Comparison of ENCODE assay signal across 15 cellular contexts in the genomic region with DNA sequence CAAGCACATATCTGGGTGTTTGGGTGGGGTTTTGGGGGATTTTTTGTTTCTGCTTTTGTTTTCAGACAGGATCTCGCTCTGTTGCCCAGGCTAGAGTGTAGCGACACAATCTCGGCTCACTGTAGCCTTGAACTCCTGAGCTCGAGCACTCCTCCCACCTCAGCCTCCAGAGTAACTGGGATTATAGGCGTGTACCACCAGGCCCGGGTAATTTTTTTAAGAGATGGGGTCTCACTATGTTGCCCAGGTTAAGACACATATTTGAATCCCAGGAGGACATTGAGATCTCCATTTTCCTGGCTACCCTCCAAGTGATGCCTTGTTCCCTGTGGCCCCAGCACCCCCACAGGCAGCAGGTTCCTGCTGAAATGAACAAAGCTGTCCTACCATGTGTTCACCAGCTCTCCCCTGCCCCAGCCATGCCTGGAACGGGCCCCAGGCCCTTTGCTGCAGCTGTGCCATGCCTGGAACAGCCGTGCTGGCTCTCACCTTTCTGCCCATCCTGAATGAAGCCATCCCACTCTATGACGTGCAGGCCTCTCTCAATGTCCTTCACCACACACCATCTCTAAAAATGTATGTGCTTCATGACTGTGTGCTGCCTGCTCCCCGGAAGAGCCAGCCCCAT. TPM values are rescaled to one million over a fixed set of nuclear protein-coding genes. Genes with fewer than 3 reads are reported as not detected.
A peak's percentile ranks its signal among the peaks of the same experiment; 100 is the strongest.
DNase-seq lines count a peak whose midpoint lies in the region; ATAC-seq, FAIRE-seq and TF ChIP-seq lines count a peak whose summit lies in the region.
"Had no signal": no experiment of that assay in that cellular context is flagged by ENCODE, and none has a peak within 500 bp of the region (broad histone marks: within the 10 kb centered on the region; RNA-seq: fewer than 3 reads in every experiment).

No MANE protein-coding gene starts in this region.

- H3K36me3 Mint-ChIP-seq in activated naive CD8-positive, alpha-beta T cell: peaks cover 20% of the 10 kb centered on the region
- H3K36me3 Mint-ChIP-seq in activated naive CD8-positive, alpha-beta T cell treated with anti-CD3 and anti-CD28 coated beads, Interleukin-2, amount 50 U/mL, for 24 hours (ENCODE audit: low read depth): peaks cover 33% of the 10 kb centered on the region
- peaks cover 7% of the 10 kb centered on the region for H3K36me3 Mint-ChIP-seq in glutamatergic neuron (ENCODE audit: unreplicated experiment)

- H3K4me3 ChIP-seq in HepG2 (replicated peaks in 1 of 3; ENCODE audit: insufficient read depth in 1 of 3, low read depth in 2 of 3, low read length in 3 of 3) (no peak overlapping the region), osteoblast (ENCODE audit: insufficient read depth, low read length) (no peak overlapping the region)
- H3K4me3 ChIP-seq: BLaER1 treated with 17β-estradiol and CSF1 and Interleukin-3, amounts not matched to agents 10 nM and 100 nM had no signal

- no peaks in the 10 kb centered on the region for H3K4me1 Mint-ChIP-seq in activated naive CD8-positive, alpha-beta T cell (ENCODE audit: low read depth)
- H3K4me1 Mint-ChIP-seq in activated naive CD8-positive, alpha-beta T cell treated with anti-CD3 and anti-CD28 coated beads, Interleukin-2, amount 50 U/mL, for 24 hours: peaks cover 3% of the 10 kb centered on the region
- peaks cover 3% of the 10 kb centered on the region for H3K4me1 Mint-ChIP-seq in glutamatergic neuron (ENCODE audit: low read depth, unreplicated experiment)

- no peak for TF ChIP-seq RAD21 in HepG2 (CRISPR knock-in tag; IDR thresholded peaks at IDR 0.05)

- H3K9ac ChIP-seq in HepG2 (ENCODE audit: insufficient read depth, low read depth, low read length): no peak overlapping the region
- H3K9ac ChIP-seq: BLaER1 treated with 17β-estradiol and CSF1 and Interleukin-3, amounts not matched to agents 10 nM and 100 nM had no signal

- no peak overlapping the region for H3K27ac ChIP-seq in HepG2 (ENCODE audit: extremely low read length, insufficient read depth, low read length)
- H3K27ac ChIP-seq in osteoblast (ENCODE audit: low read depth, low read length): no peak overlapping the region
- H3K27ac ChIP-seq: BLaER1 treated with 17β-estradiol and CSF1 and Interleukin-3, amounts not matched to agents 10 nM and 100 nM had no signal

- intact Hi-C loops in HepG2 (cut with micrococcal nuclease; ENCODE audit: unreplicated experiment): no loop called here

- ATAC-seq in activated naive CD8-positive, alpha-beta T cell treated with anti-CD3 and anti-CD28 coated beads, Interleukin-2, amount 50 U/mL, for 24 hours: no peak
- ATAC-seq in HepG2 (no peak), HG02610 (IDR thresholded peaks at IDR 0.05; ENCODE audit: unreplicated experiment) (no peak)

- no peak overlapping the region for H3K4me2 ChIP-seq in HepG2 (ENCODE audit: low read depth, low read length)
- H3K4me2 ChIP-seq in osteoblast (ENCODE audit: insufficient read depth, low read length): no peak overlapping the region
- H3K4me2 ChIP-seq: BLaER1 treated with 17β-estradiol and CSF1 and Interleukin-3, amounts not matched to agents 10 nM and 100 nM had no signal

- no peaks in the 10 kb centered on the region for H3K27me3 ChIP-seq in HepG2 (ENCODE audit: control insufficient read depth in 1 of 2, insufficient read depth in 2 of 2, low read length in 2 of 2)
- no peaks in the 10 kb centered on the region for H3K27me3 ChIP-seq in osteoblast (ENCODE audit: insufficient read depth, low read length)
- H3K27me3 ChIP-seq: BLaER1 treated with 17β-estradiol and CSF1 and Interleukin-3, amounts not matched to agents 10 nM and 100 nM had no signal

- no peak for TF ChIP-seq POLR2A in HepG2 (IDR thresholded peaks at IDR 0.05; ENCODE audit: insufficient read depth in 1 of 2, low read depth in 2 of 2, low read length in 2 of 2)

- TF ChIP-seq EP300 in HepG2 (IDR thresholded peaks at IDR 0.05; ENCODE audit: low read depth in 2 of 2, low read length in 2 of 2) (no peak), HepG2 (CRISPR knock-in tag; IDR thresholded peaks at IDR 0.05; ENCODE audit: borderline replicate concordance) (no peak)

- peak overlapping the region; percentile 16 for H3K27ac Mint-ChIP-seq in activated naive CD8-positive, alpha-beta T cell
- H3K27ac Mint-ChIP-seq in activated naive CD8-positive, alpha-beta T cell treated with anti-CD3 and anti-CD28 coated beads, Interleukin-2, amount 50 U/mL, for 24 hours: no peak overlapping the region
- H3K27ac Mint-ChIP-seq in glutamatergic neuron (ENCODE audit: unreplicated experiment): no peak overlapping the region
- H3K27ac Mint-ChIP-seq: CD4-positive, CD25-positive, alpha-beta regulatory T cell had no signal

- H3K4me1 ChIP-seq in HepG2 (ENCODE audit: insufficient read depth, low read length): no peaks in the 10 kb centered on the region
- H3K4me1 ChIP-seq in osteoblast (ENCODE audit: insufficient read depth, low read length): peaks cover 11% of the 10 kb centered on the region

- no peaks in the 10 kb centered on the region for H3K79me2 ChIP-seq in HepG2 (ENCODE audit: insufficient read depth, low read length)
- H3K79me2 ChIP-seq in osteoblast (ENCODE audit: insufficient read depth, low read length): no peaks in the 10 kb centered on the region

- POLR2A ChIA-PET in HepG2 (lab: Yijun Ruan, JAX): no interaction called here

- WGBS in HepG2 (ENCODE audit: low lambda C conversion rate): 90% methylated on average over 10 of the region's 10 CpGs

- no peak overlapping the region for H3K4me3 Mint-ChIP-seq in activated naive CD8-positive, alpha-beta T cell
- no peak overlapping the region for H3K4me3 Mint-ChIP-seq in activated naive CD8-positive, alpha-beta T cell treated with anti-CD3 and anti-CD28 coated beads, Interleukin-2, amount 50 U/mL, for 24 hours
- H3K4me3 Mint-ChIP-seq in glutamatergic neuron (ENCODE audit: unreplicated experiment): no peak overlapping the region
- H3K4me3 Mint-ChIP-seq: CD4-positive, CD25-positive, alpha-beta regulatory T cell had no signal

- in situ Hi-C loops in HepG2 (cut with HindIII; ENCODE audit: extremely low pct_ligation_motif_present, low pct_unique_long_range_greater_than_20kb): no loop called here

- CTCF ChIA-PET in HepG2 (lab: Yijun Ruan, JAX; ENCODE audit: low intra/inter-chr PET ratio, low total read pairs): no interaction called here

- H2AFZ ChIP-seq in HepG2 (ENCODE audit: low read length) (no peak overlapping the region), osteoblast (ENCODE audit: low read length) (no peak overlapping the region)

- H3K9me3 ChIP-seq in HepG2 (ENCODE audit: low read length) (no peaks in the 10 kb centered on the region), osteoblast (ENCODE audit: low read depth, low read length) (no peaks in the 10 kb centered on the region)

- FAIRE-seq in HepG2 (lab: Jason Lieb, UNC) (no peak), frontal cortex (lab: Jason Lieb, UNC) (no peak)
- FAIRE-seq: H54 had no signal

- no peak for DNase-seq in activated naive CD8-positive, alpha-beta T cell treated with anti-CD3 and anti-CD28 coated beads, Interleukin-2, amount 50 U/mL, for 24 hours
- no peak for DNase-seq in HepG2 (ENCODE audit: low spot score)
- peak; percentile 83 for DNase-seq in osteoblast (ENCODE audit: insufficient read length, low spot score, missing footprints)
- no peak for DNase-seq in frontal cortex (ENCODE audit: low spot score in 2 of 2)
- no peak for DNase-seq in glutamatergic neuron
- no peak for DNase-seq in stimulated activated naive CD4-positive, alpha-beta T cell (lab: John Stamatoyannopoulos, UW)
- DNase-seq: 8988T; AML-193; CD4-positive, CD25-positive, alpha-beta regulatory T cell; DMS53; GF-D8 had no signal

- H3K27me3 Mint-ChIP-seq in activated naive CD8-positive, alpha-beta T cell: no peaks in the 10 kb centered on the region
- H3K27me3 Mint-ChIP-seq in activated naive CD8-positive, alpha-beta T cell treated with anti-CD3 and anti-CD28 coated beads, Interleukin-2, amount 50 U/mL, for 24 hours: no peaks in the 10 kb centered on the region
- peaks cover 7% of the 10 kb centered on the region for H3K27me3 Mint-ChIP-seq in glutamatergic neuron (ENCODE audit: unreplicated experiment)
- H3K27me3 Mint-ChIP-seq: CD4-positive, CD25-positive, alpha-beta regulatory T cell had no signal

- TF ChIP-seq CTCF in HepG2 (CRISPR knock-in tag; IDR thresholded peaks at IDR 0.05) (no peak), osteoblast (IDR thresholded peaks at IDR 0.05; ENCODE audit: extremely low read depth, low read depth, low read length) (no peak), glutamatergic neuron (IDR thresholded peaks at IDR 0.05; ENCODE audit: partially characterized antibody, unreplicated experiment) (no peak)

- BruUV-seq in HepG2 (replicated peaks; lab: Mats Ljungman, UMichigan): no TSS peak

- H4K20me1 ChIP-seq in HepG2 (ENCODE audit: insufficient read depth, low read length) (no peaks in the 10 kb centered on the region), osteoblast (ENCODE audit: insufficient read depth, low read length) (peaks cover 4% of the 10 kb centered on the region)
- H4K20me1 ChIP-seq: BLaER1 treated with 17β-estradiol and CSF1 and Interleukin-3, amounts not matched to agents 10 nM and 100 nM had no signal

- H3K36me3 ChIP-seq in HepG2 (replicated peaks in 1 of 2; ENCODE audit: control insufficient read depth in 1 of 2, insufficient read depth in 2 of 2, low read length in 2 of 2) (peaks cover 4 to 21% of the 10 kb centered on the region in 2 experiments; a peak in 3 of 5 replicates), osteoblast (ENCODE audit: insufficient read depth, low read length) (no peaks in the 10 kb centered on the region)

- no peaks in the 10 kb centered on the region for H3K9me3 Mint-ChIP-seq in activated naive CD8-positive, alpha-beta T cell (ENCODE audit: low read depth)
- H3K9me3 Mint-ChIP-seq in activated naive CD8-positive, alpha-beta T cell treated with anti-CD3 and anti-CD28 coated beads, Interleukin-2, amount 50 U/mL, for 24 hours: peaks cover 13% of the 10 kb centered on the region
- H3K9me3 Mint-ChIP-seq in glutamatergic neuron (ENCODE audit: unreplicated experiment): peaks cover 21% of the 10 kb centered on the region

RNA-seq across cellular contexts. Expression of gene DNAAF5, which starts 55.0 kb away (rescaled TPM):
- total RNA-seq in HepG2 (2016; rRNA removed; fragmentation: Illumina TruSeq; extraction: Trizol) (21.5 and 24.2 TPM in 2 replicates), osteoblast (19.7 and 22.4 TPM in 2 replicates), frontal cortex (6.5 TPM), glutamatergic neuron (ENCODE audit: unreplicated experiment) (15.2 TPM)
- 9.3 and 11.4 TPM in 2 replicates for total RNA-seq in HepG2 (2016; cell fraction: cytosol; rRNA removed; fragmentation: Illumina TruSeq; extraction: Trizol; ENCODE audit: low read depth)
- 21.5 and 22.4 TPM in 2 replicates for total RNA-seq in HepG2 (2016; cell fraction: insoluble cytoplasmic fraction; rRNA removed; fragmentation: Illumina TruSeq; extraction: Trizol)
- total RNA-seq in HepG2 (2016; cell fraction: membrane; rRNA removed; fragmentation: Illumina TruSeq; extraction: Trizol): 10.7 and 11.7 TPM in 2 replicates
- 14.3 and 17.6 TPM in 2 replicates for total RNA-seq in HepG2 (2016; cell fraction: nucleus; rRNA removed; fragmentation: Illumina TruSeq; extraction: Trizol)
- 11.8 and 11.9 TPM in 2 replicates for polyA plus RNA-seq in HepG2 (2011; rRNA removed)
- polyA plus RNA-seq in HepG2 (2011; cell fraction: cytosol; rRNA removed): 9.1 and 16.3 TPM in 2 replicates
- 28.7 and 38.5 TPM in 2 replicates for polyA plus RNA-seq in HepG2 (2011; cell fraction: nucleus; rRNA removed)
- polyA plus RNA-seq in HepG2 (2012): 12.3 and 13.8 TPM in 2 replicates
- 2.6 and 3.4 TPM in 2 replicates for polyA plus RNA-seq in HepG2 (2016; cell fraction: cytosol; fragmentation: Illumina TruSeq; extraction: Trizol; ENCODE audit: low read depth)
- 29.1 and 34.4 TPM in 2 replicates for polyA plus RNA-seq in HepG2 (2016; cell fraction: insoluble cytoplasmic fraction; fragmentation: Illumina TruSeq; extraction: Trizol; ENCODE audit: low read depth)
- 7.7 and 8.4 TPM in 2 replicates for polyA plus RNA-seq in HepG2 (2016; cell fraction: membrane; fragmentation: Illumina TruSeq; extraction: Trizol; ENCODE audit: low read depth)
- 31.1 and 34.8 TPM in 2 replicates for polyA plus RNA-seq in HepG2 (2016; cell fraction: nucleus; fragmentation: Illumina TruSeq; extraction: Trizol; ENCODE audit: insufficient read depth, low read depth)
- polyA minus RNA-seq in HepG2 (2011; rRNA and poly(A)+ RNA removed; ENCODE audit: low replicate concordance): 34.6 and 56.2 TPM in 2 replicates
- polyA minus RNA-seq in HepG2 (2011; cell fraction: cytosol; rRNA and poly(A)+ RNA removed): 16.3 and 29.9 TPM in 2 replicates
- polyA minus RNA-seq in HepG2 (2011; cell fraction: nucleus; rRNA and poly(A)+ RNA removed): 11.7 and 12.9 TPM in 2 replicates

RNA-seq across cellular contexts. Expression of gene PRKAR1B, which starts 55.6 kb away (rescaled TPM):
- total RNA-seq in HepG2 (2016; rRNA removed; fragmentation: Illumina TruSeq; extraction: Trizol): 28.2 and 29.2 TPM in 2 replicates
- total RNA-seq in HepG2 (2016; cell fraction: cytosol; rRNA removed; fragmentation: Illumina TruSeq; extraction: Trizol; ENCODE audit: low read depth): 36.8 and 38.5 TPM in 2 replicates
- total RNA-seq in HepG2 (2016; cell fraction: insoluble cytoplasmic fraction; rRNA removed; fragmentation: Illumina TruSeq; extraction: Trizol): 22.1 and 28.2 TPM in 2 replicates
- 16.2 and 18.2 TPM in 2 replicates for total RNA-seq in HepG2 (2016; cell fraction: membrane; rRNA removed; fragmentation: Illumina TruSeq; extraction: Trizol)
- total RNA-seq in HepG2 (2016; cell fraction: nucleus; rRNA removed; fragmentation: Illumina TruSeq; extraction: Trizol): 14.2 and 14.5 TPM in 2 replicates
- polyA plus RNA-seq in HepG2 (2011; rRNA removed): 7.9 and 9.0 TPM in 2 replicates
- polyA plus RNA-seq in HepG2 (2011; cell fraction: cytosol; rRNA removed): 8.2 and 10.4 TPM in 2 replicates
- polyA plus RNA-seq in HepG2 (2011; cell fraction: nucleus; rRNA removed): 11.2 and 11.4 TPM in 2 replicates
- 17.4 and 18.1 TPM in 2 replicates for polyA plus RNA-seq in HepG2 (2012)
- polyA plus RNA-seq in HepG2 (2016; cell fraction: cytosol; fragmentation: Illumina TruSeq; extraction: Trizol; ENCODE audit: low read depth): 6.9 and 8.4 TPM in 2 replicates
- 26.6 and 31.8 TPM in 2 replicates for polyA plus RNA-seq in HepG2 (2016; cell fraction: insoluble cytoplasmic fraction; fragmentation: Illumina TruSeq; extraction: Trizol; ENCODE audit: low read depth)
- 9.5 and 9.9 TPM in 2 replicates for polyA plus RNA-seq in HepG2 (2016; cell fraction: membrane; fragmentation: Illumina TruSeq; extraction: Trizol; ENCODE audit: low read depth)
- polyA plus RNA-seq in HepG2 (2016; cell fraction: nucleus; fragmentation: Illumina TruSeq; extraction: Trizol; ENCODE audit: insufficient read depth, low read depth): 32.1 and 33.3 TPM in 2 replicates
- 18.3 and 37.7 TPM in 2 replicates for polyA minus RNA-seq in HepG2 (2011; rRNA and poly(A)+ RNA removed; ENCODE audit: low replicate concordance)
- 9.6 and 10.1 TPM in 2 replicates for polyA minus RNA-seq in HepG2 (2011; cell fraction: cytosol; rRNA and poly(A)+ RNA removed)
- polyA minus RNA-seq in HepG2 (2011; cell fraction: nucleus; rRNA and poly(A)+ RNA removed): 8.6 and 12.4 TPM in 2 replicates
- 5.9 and 6.5 TPM in 2 replicates for total RNA-seq in osteoblast
- 80.7 TPM for total RNA-seq in frontal cortex
- total RNA-seq in glutamatergic neuron (ENCODE audit: unreplicated experiment): 12.8 TPM
